Comparison of ENCODE assay signal across 10 cellular contexts in genomic region chr5:893711-894110, GRCh38. TPM values are rescaled to one million over a fixed set of nuclear protein-coding genes. Genes with fewer than 3 reads are reported as not detected.
A peak's percentile ranks its signal among the peaks of the same experiment; 100 is the strongest.
DNase-seq lines count a peak whose midpoint lies in the region; ATAC-seq, FAIRE-seq and TF ChIP-seq lines count a peak whose summit lies in the region.
"Had no signal": no experiment of that assay in that cellular context is flagged by ENCODE, and none has a peak within 500 bp of the region (broad histone marks: within the 10 kb centered on the region; RNA-seq: fewer than 3 reads in every experiment).

No MANE protein-coding gene starts in this region.

- H4K5ac ChIP-seq in H1 (ENCODE audit: insufficient read length, low read depth, low read length) = no peak overlapping the region

- H4K8ac ChIP-seq in H1 (ENCODE audit: extremely low read depth, insufficient read depth, low read length) = peak overlapping the region; percentile 38; the same call in 1 of the 2 replicates

- no peak overlapping the region for H2BK20ac ChIP-seq in H1 (ENCODE audit: low read length)

- no peak for TF ChIP-seq RAD21 in H1 (IDR thresholded peaks at IDR 0.05 in 1 of 2, conservative IDR thresholded peaks at IDR 0.05 in 1 of 2; ENCODE audit: low read depth in 2 of 2, low read length in 2 of 2)

- no peak for ATAC-seq in activated CD8-positive, alpha-beta memory T cell treated with anti-CD3 and anti-CD28 coated beads, Interleukin-2, amount 10 ng/mL, durations not matched to agents 7 days and 5 days
- ATAC-seq in HG02678 (IDR thresholded peaks at IDR 0.05; ENCODE audit: unreplicated experiment) (no peak), HG03378 (IDR thresholded peaks at IDR 0.05; ENCODE audit: unreplicated experiment) (no peak), GM18868 (IDR thresholded peaks at IDR 0.05; ENCODE audit: unreplicated experiment) (no peak)

- peaks cover 36% of the 10 kb centered on the region for H3K36me3 Mint-ChIP-seq in activated CD8-positive, alpha-beta memory T cell treated with anti-CD3 and anti-CD28 coated beads, Interleukin-2, amount 10 ng/mL, durations not matched to agents 7 days and 5 days

- H3K56ac ChIP-seq in H1 (replicated peaks; ENCODE audit: insufficient read length, low read depth, low read length) = no peak overlapping the region

- POLR2A ChIA-PET in H1 (lab: Charles Lee; ENCODE audit: partially characterized antibody) = interaction anchor here (1.3 to 8.8 kb wide), 6 partner anchors 8 to 230 kb away, joined by 3 to 46 read pairs (median 6); no protein-coding TSS in a partner anchor

- peaks cover 14 to 67% of the 10 kb centered on the region in 2 experiments for H3K79me2 ChIP-seq in H1 (ENCODE audit: control insufficient read depth in 1 of 2, insufficient read depth in 2 of 2, low read length in 2 of 2)

- no peak overlapping the region for H2AFZ ChIP-seq in H1 (ENCODE audit: low read length)

- peak overlapping the region; percentile 93 for H3K4me3 ChIP-seq in NT2/D1 (ENCODE audit: insufficient read length, low read depth)
- H3K4me3 ChIP-seq in H1 (ENCODE audit: extremely low read depth in 1 of 4, insufficient read depth in 2 of 4, low read depth in 3 of 4, low read length in 4 of 4) = peak overlapping the region; percentile 86 to 95 (median 90)
- peak overlapping the region; percentile 92 for H3K4me3 ChIP-seq in skeletal muscle satellite cell (ENCODE audit: low read length)

- H4K91ac ChIP-seq in H1 (replicated peaks; ENCODE audit: insufficient read length, low read length) = no peak overlapping the region

- no peak for TF ChIP-seq EP300 in H1 (IDR thresholded peaks at IDR 0.05; ENCODE audit: borderline replicate concordance in 1 of 2, low read depth in 2 of 2, low read length in 2 of 2)

- no peak for DNase-seq in activated CD8-positive, alpha-beta memory T cell treated with anti-CD3 and anti-CD28 coated beads, Interleukin-2, amount 10 ng/mL, durations not matched to agents 7 days and 5 days
- no peak for DNase-seq in activated CD8-positive, alpha-beta memory T cell treated with anti-CD3 and anti-CD28 coated beads, Interleukin-2, amount 50 U/mL, for 4 hours
- no peak for DNase-seq in NT2/D1 (ENCODE audit: low read depth, low spot score)
- DNase-seq in H1 (ENCODE audit: low read depth in 1 of 2, low spot score in 2 of 2) = no peak
- DNase-seq: NCI-H526 treated with DMSO at 0.1 percent for 48 hours had no signal

- peak overlapping the region; percentile 97 for H3K9ac ChIP-seq in NT2/D1 (ENCODE audit: insufficient read length, low read depth)
- peak overlapping the region in 3 of 4 experiments; percentile 84 to 88 (median 86); a peak in 6 of 7 replicates for H3K9ac ChIP-seq in H1 (replicated peaks in 1 of 4; ENCODE audit: extremely low read depth in 1 of 4, low read depth in 3 of 4, low read length in 3 of 4)
- H3K9ac ChIP-seq in skeletal muscle satellite cell (ENCODE audit: low read depth, low read length) = peak overlapping the region; percentile 99

- peak overlapping the region; percentile 57; the same call in 1 of the 2 replicates for H2AK5ac ChIP-seq in H1 (ENCODE audit: low read depth, low read length)

- H3K9me3 Mint-ChIP-seq in activated CD8-positive, alpha-beta memory T cell treated with anti-CD3 and anti-CD28 coated beads, Interleukin-2, amount 10 ng/mL, durations not matched to agents 7 days and 5 days (ENCODE audit: low read depth) = no peaks in the 10 kb centered on the region

- H3K23me2 ChIP-seq in H1 (ENCODE audit: low read depth, low read length) = peaks cover 11% of the 10 kb centered on the region

- H3K9me3 ChIP-seq in NT2/D1 (ENCODE audit: insufficient read depth, low read length) (no peaks in the 10 kb centered on the region), H1 (ENCODE audit: insufficient read depth in 2 of 2, low read depth in 1 of 2, low read length in 1 of 2) (no peaks in the 10 kb centered on the region), skeletal muscle satellite cell (replicated peaks; ENCODE audit: low read length) (no peaks in the 10 kb centered on the region)

- H3K4me1 ChIP-seq in NT2/D1 (ENCODE audit: insufficient read depth, insufficient read length) = peaks cover 11% of the 10 kb centered on the region
- H3K4me1 ChIP-seq in H1 (replicated peaks in 1 of 4; ENCODE audit: control insufficient read depth in 3 of 4, insufficient read depth in 4 of 4, low read length in 3 of 4) = peaks cover 0 to 13% (median 7%) of the 10 kb centered on the region in 4 experiments; a peak in 6 of 7 replicates
- peaks cover 14% of the 10 kb centered on the region for H3K4me1 ChIP-seq in skeletal muscle satellite cell (ENCODE audit: control insufficient read depth, insufficient read depth, low read length)

- H3K23ac ChIP-seq in H1 (ENCODE audit: insufficient read length) = no peak overlapping the region

- no peak overlapping the region for H3K27ac ChIP-seq in H1 (ENCODE audit: low read depth, low read length)

- 81% methylated on average over 9 of the region's 9 CpGs; no CpG with 5 or more reads in 1 of the 2 experiments for WGBS in H1 (ENCODE audit: extremely low coverage in 1 of 2, insufficient coverage in 1 of 2, insufficient read length in 1 of 2, insufficient replicate concordance in 2 of 2, low coverage in 1 of 2, low lambda C conversion rate in 2 of 2, missing lambda C conversion rate in 1 of 2), 2 experiments

- peaks cover 2 to 7% of the 10 kb centered on the region in 2 experiments for H4K20me1 ChIP-seq in H1 (replicated peaks in 1 of 2; ENCODE audit: control insufficient read depth in 1 of 2, insufficient read depth in 2 of 2, low read length in 2 of 2)

- H3K18ac ChIP-seq in H1 (ENCODE audit: extremely low read depth, low read length) = no peak overlapping the region

- H3K36me3 ChIP-seq in NT2/D1 (ENCODE audit: insufficient read depth, insufficient read length, low read length) (peaks cover 65% of the 10 kb centered on the region), H1 (ENCODE audit: control insufficient read depth in 2 of 4, insufficient read depth in 4 of 4, low read length in 3 of 4) (peaks cover 11 to 47% (median 36%) of the 10 kb centered on the region in 4 experiments), skeletal muscle satellite cell (ENCODE audit: insufficient read depth, low read length) (peaks cover 35% of the 10 kb centered on the region)

- H3K14ac ChIP-seq in H1 (ENCODE audit: insufficient read length) = no peak overlapping the region

- no peak overlapping the region for H2BK12ac ChIP-seq in H1 (ENCODE audit: low read depth, low read length)

- peaks cover 34% of the 10 kb centered on the region for H3K4me1 Mint-ChIP-seq in activated CD8-positive, alpha-beta memory T cell treated with anti-CD3 and anti-CD28 coated beads, Interleukin-2, amount 10 ng/mL, durations not matched to agents 7 days and 5 days

- no peak overlapping the region for H2BK15ac ChIP-seq in H1 (ENCODE audit: low read length)

- peaks cover 16% of the 10 kb centered on the region for H3K79me1 ChIP-seq in H1 (ENCODE audit: low read depth, low read length)

- no peak overlapping the region for H2BK5ac ChIP-seq in H1 (ENCODE audit: low read depth, low read length)

- peak overlapping the region; percentile 87 for H3K4me3 Mint-ChIP-seq in activated CD8-positive, alpha-beta memory T cell treated with anti-CD3 and anti-CD28 coated beads, Interleukin-2, amount 10 ng/mL, durations not matched to agents 7 days and 5 days

- no peak overlapping the region for H2BK120ac ChIP-seq in H1 (replicated peaks; ENCODE audit: low read depth, low read length)

- H3K27ac Mint-ChIP-seq in activated CD8-positive, alpha-beta memory T cell treated with anti-CD3 and anti-CD28 coated beads, Interleukin-2, amount 10 ng/mL, durations not matched to agents 7 days and 5 days = peak overlapping the region; percentile 77

- H3K4me2 ChIP-seq in H1 (ENCODE audit: insufficient read depth in 1 of 2, low read depth in 2 of 2, low read length in 2 of 2) (peak overlapping the region; percentile 94 to 100), skeletal muscle satellite cell (ENCODE audit: low read length) (peak overlapping the region; percentile 100)

- H3K4ac ChIP-seq in H1 (replicated peaks; ENCODE audit: insufficient read length, low read depth, low read length) = peak overlapping the region; percentile 27

- TF ChIP-seq CTCF in H1 (IDR thresholded peaks at IDR 0.05; ENCODE audit: control extremely low read depth in 1 of 3, insufficient read depth in 1 of 3, low read depth in 1 of 3, low read length in 3 of 3) = no peak

- no peak for TF ChIP-seq POLR2A in H1 (IDR thresholded peaks at IDR 0.05; ENCODE audit: control extremely low read depth in 1 of 2, low read depth in 2 of 2, low read length in 2 of 2)

- H3K27me3 ChIP-seq in NT2/D1 (ENCODE audit: insufficient read depth, insufficient read length) = no peaks in the 10 kb centered on the region
- no peaks in the 10 kb centered on the region for H3K27me3 ChIP-seq in H1 (replicated peaks in 1 of 4; ENCODE audit: control insufficient read depth in 3 of 4, extremely low read depth in 1 of 4, insufficient read depth in 3 of 4, low read length in 3 of 4)
- no peaks in the 10 kb centered on the region for H3K27me3 ChIP-seq in skeletal muscle satellite cell (ENCODE audit: control insufficient read depth, insufficient read depth, low read length)

- no peak for FAIRE-seq in H1 (lab: Jason Lieb, UNC)
- FAIRE-seq: D721Med had no signal

- CTCF ChIA-PET in activated CD8-positive, alpha-beta memory T cell treated with anti-CD3 and anti-CD28 coated beads, Interleukin-2, amount 10 ng/mL, durations not matched to agents 7 days and 5 days (lab: Charles Lee) = interaction anchor here (1.3 to 2.1 kb wide), 4 partner anchors 10 to 223 kb away, joined by 4 to 9 read pairs (median 6); no protein-coding TSS in a partner anchor
- CTCF ChIA-PET in H1 (lab: Charles Lee; ENCODE audit: partially characterized antibody) = interaction anchor here (0.8 to 6.9 kb wide), 4 partner anchors 8 to 37 kb away, joined by 3 to 38 read pairs (median 4); no protein-coding TSS in a partner anchor

- H3K27me3 Mint-ChIP-seq in activated CD8-positive, alpha-beta memory T cell treated with anti-CD3 and anti-CD28 coated beads, Interleukin-2, amount 10 ng/mL, durations not matched to agents 7 days and 5 days = no peaks in the 10 kb centered on the region

RNA-seq across cellular contexts. Expression of gene TRIP13, which starts 1.0 kb away (rescaled TPM):
- total RNA-seq in activated CD8-positive, alpha-beta memory T cell treated with anti-CD3 and anti-CD28 coated beads, Interleukin-2, amount 10 ng/mL, durations not matched to agents 7 days and 5 days = 10 to 100 TPM; 33.0 to 38.8 TPM
- total RNA-seq in H1 (2021; fragmentation: NEBNext Ultra II Directional; extraction: Animal tissue kit (Norgen Biotek cat#: 25700)) = 34.5 and 39.2 TPM in 2 replicates
- 17.9 and 20.0 TPM in 2 replicates for polyA plus RNA-seq in H1 (2011; rRNA removed)
- polyA plus RNA-seq in H1 (2011; cell fraction: cytosol; rRNA removed) = 28.8 TPM
- 27.0 TPM for polyA plus RNA-seq in H1 (2011; cell fraction: nucleus; rRNA removed)
- polyA plus RNA-seq in H1 (2012, experiment 1 of 2) = 26.9 to 37.9 TPM (median 33.7 TPM) in 4 replicates
- 13.1 TPM for polyA plus RNA-seq in H1 (2012, experiment 2 of 2)
- 33.0 TPM for polyA plus RNA-seq in H1 (2013, experiment 1 of 2)
- 33.3 TPM for polyA plus RNA-seq in H1 (2013, experiment 2 of 2)
- 29.1 and 53.1 TPM in 2 replicates for polyA minus RNA-seq in H1 (2011; rRNA and poly(A)+ RNA removed)
- polyA minus RNA-seq in H1 (2011; cell fraction: cytosol; rRNA and poly(A)+ RNA removed) = 20.4 TPM
- 24.3 TPM for polyA minus RNA-seq in H1 (2011; cell fraction: nucleus; rRNA and poly(A)+ RNA removed)
- total RNA-seq in skeletal muscle satellite cell (2012; rRNA removed) = 52.7 and 55.3 TPM in 2 replicates

RNA-seq across cellular contexts. Expression of gene BRD9, which starts 1.1 kb away (rescaled TPM):
- total RNA-seq in activated CD8-positive, alpha-beta memory T cell treated with anti-CD3 and anti-CD28 coated beads, Interleukin-2, amount 10 ng/mL, durations not matched to agents 7 days and 5 days = 10 to 100 TPM; 58.6 to 64.7 TPM
- 46.5 and 49.4 TPM in 2 replicates for total RNA-seq in H1 (2021; fragmentation: NEBNext Ultra II Directional; extraction: Animal tissue kit (Norgen Biotek cat#: 25700))
- polyA plus RNA-seq in H1 (2011; rRNA removed) = 9.3 and 16.2 TPM in 2 replicates
- 17.0 TPM for polyA plus RNA-seq in H1 (2011; cell fraction: cytosol; rRNA removed)
- 50.5 TPM for polyA plus RNA-seq in H1 (2011; cell fraction: nucleus; rRNA removed)
- 36.8 to 40.3 TPM (median 39.2 TPM) in 4 replicates for polyA plus RNA-seq in H1 (2012, experiment 1 of 2)
- polyA plus RNA-seq in H1 (2012, experiment 2 of 2) = 14.0 TPM
- polyA plus RNA-seq in H1 (2013, experiment 1 of 2) = 29.3 TPM
- 26.5 TPM for polyA plus RNA-seq in H1 (2013, experiment 2 of 2)
- polyA minus RNA-seq in H1 (2011; rRNA and poly(A)+ RNA removed) = 22.4 and 30.0 TPM in 2 replicates
- polyA minus RNA-seq in H1 (2011; cell fraction: cytosol; rRNA and poly(A)+ RNA removed) = 18.1 TPM
- polyA minus RNA-seq in H1 (2011; cell fraction: nucleus; rRNA and poly(A)+ RNA removed) = 48.6 TPM
- 34.2 and 35.6 TPM in 2 replicates for total RNA-seq in skeletal muscle satellite cell (2012; rRNA removed)

RNA-seq across cellular contexts. Expression of gene ZDHHC11, which starts 42.9 kb away (rescaled TPM):
- total RNA-seq in activated CD8-positive, alpha-beta memory T cell treated with anti-CD3 and anti-CD28 coated beads, Interleukin-2, amount 10 ng/mL, durations not matched to agents 7 days and 5 days = 10 to 100 TPM in 1 of 2 experiments, 1 to 10 TPM in 1; 9.9 to 10.6 TPM
- total RNA-seq in H1 (2021; fragmentation: NEBNext Ultra II Directional; extraction: Animal tissue kit (Norgen Biotek cat#: 25700)) = 16.6 and 19.8 TPM in 2 replicates
- polyA plus RNA-seq in H1 (2011; rRNA removed) = 4.7 and 10.8 TPM in 2 replicates
- 4.3 TPM for polyA plus RNA-seq in H1 (2011; cell fraction: cytosol; rRNA removed)
- 78.4 TPM for polyA plus RNA-seq in H1 (2011; cell fraction: nucleus; rRNA removed)
- polyA plus RNA-seq in H1 (2012, experiment 1 of 2) = 27.8 to 38.5 TPM (median 36.1 TPM) in 4 replicates
- polyA plus RNA-seq in H1 (2012, experiment 2 of 2) = 2.5 TPM
- polyA plus RNA-seq in H1 (2013, experiment 1 of 2) = 6.1 TPM
- 5.6 TPM for polyA plus RNA-seq in H1 (2013, experiment 2 of 2)
- 16.1 and 19.7 TPM in 2 replicates for polyA minus RNA-seq in H1 (2011; rRNA and poly(A)+ RNA removed)
- 14.1 TPM for polyA minus RNA-seq in H1 (2011; cell fraction: cytosol; rRNA and poly(A)+ RNA removed)
- 35.3 TPM for polyA minus RNA-seq in H1 (2011; cell fraction: nucleus; rRNA and poly(A)+ RNA removed)
- 0.22 and 0.51 TPM in 2 replicates for total RNA-seq in skeletal muscle satellite cell (2012; rRNA removed)
